In genomic region chr5:160315968-160316367, GRCh38 we compare ENCODE assay signal across 10 cellular contexts. TPM values are rescaled to one million over a fixed set of nuclear protein-coding genes. Genes with fewer than 3 reads are reported as not detected.
DNase-seq lines count a peak whose midpoint lies in the region; ATAC-seq, FAIRE-seq and TF ChIP-seq lines count a peak whose summit lies in the region.
"Had no signal": no experiment of that assay in that cellular context is flagged by ENCODE, and none has a peak within 500 bp of the region (broad histone marks: within the 10 kb centered on the region; RNA-seq: fewer than 3 reads in every experiment).

No MANE protein-coding gene starts in this region.

- H2AFZ ChIP-seq in GM12878 (ENCODE audit: control insufficient read depth, low read depth, low read length), result peak overlapping the region; percentile 44

- POLR2A ChIA-PET in GM12878 (lab: Charles Lee), result no interaction called here

- H3K27me3 ChIP-seq in GM12878 (replicated peaks in 1 of 2; ENCODE audit: control insufficient read depth in 2 of 2, insufficient read depth in 2 of 2, low read length in 1 of 2), result peaks cover 6 to 14% of the 10 kb centered on the region in 2 experiments
- peaks cover 0 to 17% (median 2%) of the 10 kb centered on the region in 4 donors for H3K27me3 ChIP-seq in pancreas
- H3K27me3 ChIP-seq in uterus, result no peaks in the 10 kb centered on the region

- SMC1A ChIA-PET in GM12878 (lab: Charles Lee; ENCODE audit: uncharacterized antibody, unreplicated experiment), result interaction anchor here (0.6 kb wide), 1 partner anchor 553 kb away, joined by 3 read pairs; no protein-coding TSS in a partner anchor

- in situ Hi-C loops in GM12878 (cut with MboI), result no loop called here

- no peak for TF ChIP-seq EP300 in GM12878 (IDR thresholded peaks at IDR 0.05; ENCODE audit: borderline replicate concordance in 1 of 2, control insufficient read depth in 1 of 2, low read depth in 2 of 2, low read length in 2 of 2)

- no peaks in the 10 kb centered on the region for H3K4me1 ChIP-seq in GM12878 (ENCODE audit: control insufficient read depth, insufficient read depth, low read length)
- peaks cover 0 to 3% (median 0%) of the 10 kb centered on the region in 3 donors for H3K4me1 ChIP-seq in pancreas
- no peaks in the 10 kb centered on the region for H3K4me1 ChIP-seq in uterus

- BruUV-seq in GM12878 (replicated peaks; lab: Mats Ljungman, UMichigan), result no TSS peak

- no peak overlapping the region for H3K4me2 ChIP-seq in GM12878 (ENCODE audit: control insufficient read depth, insufficient read depth)

- H3K4me3 ChIP-seq in GM12878, result no peak overlapping the region
- no peak overlapping the region for H3K4me3 ChIP-seq in pancreas
- no peak overlapping the region for H3K4me3 ChIP-seq in uterus
- H3K4me3 ChIP-seq: skin epidermis, suprapubic skin had no signal

- H3K27ac ChIP-seq in GM12878 (ENCODE audit: control insufficient read depth, insufficient read depth) (no peak overlapping the region), pancreas (no peak overlapping the region), uterus (no peak overlapping the region)
- H3K27ac ChIP-seq: skin epidermis, suprapubic skin had no signal

- WGBS in GM12878 (ENCODE audit: insufficient coverage, insufficient replicate concordance, low lambda C conversion rate, missing lambda C conversion rate), result 0% methylated on average over 1 of the region's 1 CpG
- 10 to 22% methylated on average over 1 of the region's 1 CpG for WGBS in pancreas, 2 donors

- TF ChIP-seq CTCF in GM12878 (IDR thresholded peaks at IDR 0.05 in 2 of 3, conservative IDR thresholded peaks at IDR 0.05 in 1 of 3; ENCODE audit: control insufficient read depth in 2 of 3, extremely low read depth in 1 of 3, insufficient read depth in 1 of 3, low read depth in 3 of 3, low read length in 3 of 3), result no peak
- TF ChIP-seq CTCF in pancreas (IDR thresholded peaks at IDR 0.05), result no peak
- no peak for TF ChIP-seq CTCF in uterus (IDR thresholded peaks at IDR 0.05)

- FAIRE-seq in GM12878 (lab: Jason Lieb, UNC) (no peak), pancreas (lab: Jason Lieb, UNC) (no peak)

- no peak for TF ChIP-seq RAD21 in GM12878 (IDR thresholded peaks at IDR 0.05; ENCODE audit: insufficient read depth, low read depth, low read length)

- no peak overlapping the region for H3K9ac ChIP-seq in GM12878 (ENCODE audit: control insufficient read depth, insufficient read depth, low read length)

- RAD21 ChIA-PET in GM12878 (lab: Charles Lee; ENCODE audit: unreplicated experiment), result no interaction called here

- H3K9me3 ChIP-seq in GM12878 (replicated peaks; ENCODE audit: control insufficient read depth, insufficient read depth, low read length), result no peaks in the 10 kb centered on the region; the same call in 2 of the 3 replicates
- H3K9me3 ChIP-seq in pancreas, result no peaks in the 10 kb centered on the region
- H3K9me3 ChIP-seq in uterus, result no peaks in the 10 kb centered on the region
- H3K9me3 ChIP-seq: suprapubic skin had no signal

- DNase-seq in NCI-H146 treated with DMSO at 0.1 percent for 48 hours (lab: John Stamatoyannopoulos, UW; ENCODE audit: unreplicated experiment) (peak; percentile 3), GM12878 (ENCODE audit: low read depth, low spot score) (no peak), pancreas (no peak), uterus (no peak)
- DNase-seq in activated CD4-positive, alpha-beta T cell treated with anti-CD3 and anti-CD28 coated beads, Interleukin-2, amount 50 U/mL, for 48 hours, result no peak
- DNase-seq: aorta had no signal

- TF ChIP-seq POLR2A in GM12878 (IDR thresholded peaks at IDR 0.05; ENCODE audit: low read depth, low read length) (no peak), uterus (IDR thresholded peaks at IDR 0.05) (no peak)

- no peaks in the 10 kb centered on the region for H3K79me2 ChIP-seq in GM12878 (ENCODE audit: control insufficient read depth, insufficient read depth, low read length)

- H3K36me3 ChIP-seq in GM12878 (ENCODE audit: control insufficient read depth in 2 of 2, insufficient read depth in 2 of 2, low read length in 1 of 2) (no peaks in the 10 kb centered on the region), pancreas (no peaks in the 10 kb centered on the region), uterus (no peaks in the 10 kb centered on the region)
- H3K36me3 ChIP-seq: suprapubic skin had no signal

- CTCF ChIA-PET in GM12878 (lab: Yijun Ruan, JAX), result interaction anchor here (0.7 to 1.3 kb wide), 2 partner anchors 30 to 294 kb away, joined by 3 to 4 read pairs; no protein-coding TSS in a partner anchor

- no peaks in the 10 kb centered on the region for H4K20me1 ChIP-seq in GM12878 (ENCODE audit: control insufficient read depth, insufficient read depth)

- ATAC-seq in GM21786 (IDR thresholded peaks at IDR 0.05; ENCODE audit: unreplicated experiment) (peak; percentile 33), GM12878 (no peak), pancreas (peak in 3 of 4 donors; percentile 61 to 83 (median 81)), HG03354 (IDR thresholded peaks at IDR 0.05; ENCODE audit: poor library complexity, severe bottlenecking, unreplicated experiment) (no peak)

- intact Hi-C loops in GM12878 (cut with micrococcal nuclease; ENCODE audit: unreplicated experiment), result no loop called here
- intact Hi-C loops in pancreas (cut with DNase I), result no loop called here
- intact Hi-C loops in uterus (cut with DNase I; ENCODE audit: low total_unique reads), result no loop called here

TF ChIP-seq in GM12878, 131 proteins besides CTCF, POLR2A, EP300 and RAD21 (continues in another document):
- TF ChIP-seq MLLT1 (IDR thresholded peaks at IDR 0.05) (no peak), FOS (IDR thresholded peaks at IDR 0.05; ENCODE audit: borderline replicate concordance, extremely low read depth, insufficient read length) (no peak), ZBED1 (IDR thresholded peaks at IDR 0.05; ENCODE audit: borderline replicate concordance) (no peak), KAT2A (conservative IDR thresholded peaks at IDR 0.05; ENCODE audit: control insufficient read depth, low read depth, low read length) (no peak)

RNA-seq across cellular contexts. Expression of gene CCNJL, which starts 3.6 kb away (rescaled TPM):
- 0.19 TPM in 1 of 2 replicates, not detected in the other for total RNA-seq in GM12878 (2013; cell fraction: nucleolus; rRNA removed)
- total RNA-seq in GM12878 (2014; rRNA removed), result not detected in 2 replicates
- total RNA-seq in GM12878 (2014; rRNA removed; fragmentation: Illumina TruSeq; extraction: Trizol), result not detected in 2 replicates
- total RNA-seq in GM12878 (2021), result 0.08 and 0.10 TPM in 2 replicates
- polyA plus RNA-seq in GM12878 (2011; ENCODE audit: low read depth), result 0.08 TPM
- 0.19 and 0.20 TPM in 2 replicates for polyA plus RNA-seq in GM12878 (2011; rRNA removed)
- 0.22 and 0.47 TPM in 2 replicates for polyA plus RNA-seq in GM12878 (2011; cell fraction: cytosol; rRNA removed)
- polyA plus RNA-seq in GM12878 (2011; cell fraction: nucleus; rRNA removed), result 0.29 and 0.49 TPM in 2 replicates
- 0.11 TPM in 1 of 2 replicates, not detected in the other for polyA plus RNA-seq in GM12878 (2012)
- not detected in 2 replicates for polyA plus RNA-seq in GM12878 (2014; fragmentation: Illumina TruSeq; extraction: Trizol)
- not detected for polyA plus RNA-seq in GM12878 (2014; fragmentation: Nextera tagmentation; extraction: Ambion mirVana)
- not detected in 2 replicates for polyA plus RNA-seq in GM12878 (2014; rRNA removed)
- under 1 TPM in 1 of 2 experiments, not detected in 1; 0.09 TPM for polyA plus RNA-seq in GM12878 (2016; fragmentation: Nextera tagmentation; extraction: Ambion mirVana)
- polyA minus RNA-seq in GM12878 (2011; rRNA and poly(A)+ RNA removed), result 0.29 and 0.41 TPM in 2 replicates
- not detected in 2 replicates for polyA minus RNA-seq in GM12878 (2011; cell fraction: cytosol; rRNA and poly(A)+ RNA removed)
- 0.24 and 0.38 TPM in 2 replicates for polyA minus RNA-seq in GM12878 (2011; cell fraction: nucleus; rRNA and poly(A)+ RNA removed)
- total RNA-seq in pancreas, result under 1 TPM; 0.06 to 0.58 (median 0.17) TPM
- under 1 TPM; 0.08 to 0.16 TPM for polyA plus RNA-seq in pancreas
- 1 to 10 TPM in 2 of 4 donors, under 1 TPM in 1, not detected in 1; under 0.01 to 5.8 (median 2.6) TPM for total RNA-seq in uterus

RNA-seq across cellular contexts. Expression of gene C1QTNF2, which starts 54.5 kb away (rescaled TPM):
- total RNA-seq in GM12878 (2013; cell fraction: nucleolus; rRNA removed), result not detected in 2 replicates
- total RNA-seq in GM12878 (2014; rRNA removed) (not detected in 2 replicates), GM12878 (2014; rRNA removed; fragmentation: Illumina TruSeq; extraction: Trizol) (not detected in 2 replicates), GM12878 (2021) (not detected in 2 replicates), pancreas (under 1 TPM in 4 of 6 donors, not detected in 2; 0.09 to 0.41 (median 0.19) TPM), uterus (10 to 100 TPM in 1 of 4 donors, 1 to 10 TPM in 2, under 1 TPM in 1; 0.59 to 16.5 (median 3.0) TPM)
- polyA plus RNA-seq in GM12878 (2011; ENCODE audit: low read depth), result not detected
- polyA plus RNA-seq in GM12878 (2011; rRNA removed) (not detected in 2 replicates), GM12878 (2014; fragmentation: Illumina TruSeq; extraction: Trizol) (not detected in 2 replicates), GM12878 (2014; fragmentation: Nextera tagmentation; extraction: Ambion mirVana) (not detected), GM12878 (2014; rRNA removed) (0.09 TPM in 1 of 2 replicates, not detected in the other), GM12878 (2016; fragmentation: Nextera tagmentation; extraction: Ambion mirVana) (not detected), pancreas (under 1 TPM; 0.27 to 0.38 TPM)
- polyA plus RNA-seq in GM12878 (2011; cell fraction: cytosol; rRNA removed), result not detected in 2 replicates
- polyA plus RNA-seq in GM12878 (2011; cell fraction: nucleus; rRNA removed), result not detected in 2 replicates
- not detected in 2 replicates for polyA plus RNA-seq in GM12878 (2012)
- not detected in 2 replicates for polyA minus RNA-seq in GM12878 (2011; rRNA and poly(A)+ RNA removed)
- not detected in 2 replicates for polyA minus RNA-seq in GM12878 (2011; cell fraction: cytosol; rRNA and poly(A)+ RNA removed)
- polyA minus RNA-seq in GM12878 (2011; cell fraction: nucleus; rRNA and poly(A)+ RNA removed), result not detected in 2 replicates

Comparison
In these comparisons a context has a peak if more than half of its experiments do, and no peak if none do; other contexts are left out.
1. ATAC-seq: peak in GM21786 (single experiment) and pancreas (3 of 4); none in GM12878 (single experiment) and HG03354 (single experiment).